ENCODE assay signal across 8 cellular contexts in the genomic region with DNA sequence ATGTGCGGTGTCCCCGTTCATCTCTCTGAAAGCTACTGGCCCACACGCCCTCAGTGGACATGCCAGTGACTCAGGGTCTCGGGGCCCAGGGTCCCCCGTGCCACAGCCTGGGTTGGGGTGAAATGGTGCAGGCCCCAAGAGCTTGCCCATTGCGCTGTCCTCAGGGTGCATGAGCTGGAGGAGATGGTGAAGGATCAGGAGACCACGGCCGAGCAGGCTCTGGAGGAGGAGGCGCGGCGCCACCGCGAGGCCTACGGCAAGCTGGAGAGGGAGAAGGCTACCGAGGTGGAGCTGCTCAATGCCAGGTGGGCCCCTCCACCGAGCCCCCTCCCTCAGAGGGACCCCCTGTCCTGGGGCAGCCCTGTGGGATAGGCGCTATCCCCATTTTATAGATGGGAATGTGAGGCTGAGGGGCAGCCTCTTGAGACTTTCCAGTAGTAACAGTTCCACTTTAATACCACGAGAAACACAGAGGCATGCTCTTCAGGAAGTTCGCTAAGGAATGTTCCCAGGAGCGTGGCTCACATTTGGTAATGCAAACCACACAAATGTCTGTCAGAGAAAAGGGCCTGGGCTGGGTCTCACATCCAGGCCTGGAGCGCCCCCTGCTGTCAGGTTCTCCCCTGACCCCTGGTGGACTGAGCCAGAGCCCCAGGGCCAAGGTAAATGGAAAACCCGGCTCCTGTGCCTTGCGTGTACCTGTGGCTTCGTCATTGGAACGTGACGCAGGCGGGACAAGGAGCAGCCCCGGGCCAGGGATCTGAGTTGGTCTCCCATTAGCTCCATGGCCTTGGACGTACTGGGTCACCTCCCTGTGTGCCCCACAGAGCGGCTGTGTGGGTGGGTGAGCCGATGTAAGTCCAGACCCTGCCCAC.
DNase-seq lines count a peak whose midpoint lies in the region; ATAC-seq, FAIRE-seq and TF ChIP-seq lines count a peak whose summit lies in the region.

No MANE protein-coding gene starts in this region.

- no peaks in the 10 kb centered on the region for H3K27me3 ChIP-seq in thoracic aorta (replicated peaks; ENCODE audit: insufficient read depth)

- no peaks in the 10 kb centered on the region for H3K27me3 Mint-ChIP-seq in osteocyte (ENCODE audit: unreplicated experiment)

- FAIRE-seq in G401.6 (lab: Jason Lieb, UNC): peak; percentile 91

- H3K27ac Mint-ChIP-seq in osteocyte (ENCODE audit: unreplicated experiment): no peak overlapping the region

- TF ChIP-seq CTCF in osteocyte (IDR thresholded peaks at IDR 0.05) (peak; percentile 95), thoracic aorta (IDR thresholded peaks at IDR 0.05) (peak; percentile 91)

- H3K4me1 Mint-ChIP-seq in osteocyte (ENCODE audit: unreplicated experiment): no peaks in the 10 kb centered on the region

- H3K9me3 ChIP-seq in thoracic aorta: no peaks in the 10 kb centered on the region

- peak; percentile 74 for DNase-seq in HuH-7.5 (ENCODE audit: low spot score)
- peak; percentile 87 for DNase-seq in SK-MEL-5 (ENCODE audit: low read depth, low spot score)
- DNase-seq in activated gamma-delta T cell (lab: John Stamatoyannopoulos, UW): peak; percentile 52
- peak; percentile 83 for DNase-seq in foreskin melanocyte
- DNase-seq in osteocyte (ENCODE audit: extremely low spot score, unreplicated experiment): peak; percentile 96
- peak; percentile 68 for DNase-seq in thoracic aorta (ENCODE audit: low spot score)

- no peak overlapping the region for H3K4me3 ChIP-seq in thoracic aorta

- in situ Hi-C loops in SK-MEL-5 (cut with HindIII; ENCODE audit: low pct_unique_long_range_greater_than_20kb, low sequenced_read_pairs): no loop called here

- no peak overlapping the region for H3K27ac ChIP-seq in thoracic aorta

- H3K4me3 Mint-ChIP-seq in osteocyte (ENCODE audit: unreplicated experiment): no peak overlapping the region

- peaks cover 6 to 24% of the 10 kb centered on the region in 2 donors for H3K4me1 ChIP-seq in thoracic aorta (ENCODE audit: control insufficient read depth in 1 of 2, low read depth in 2 of 2)

- H3K36me3 ChIP-seq in thoracic aorta: no peaks in the 10 kb centered on the region

- ATAC-seq in thoracic aorta (ENCODE audit: insufficient number of reproducible peaks, low FRiP score, low read depth): no peak
- ATAC-seq in HG03432 (IDR thresholded peaks at IDR 0.05; ENCODE audit: unreplicated experiment): no peak

- no peaks in the 10 kb centered on the region for H3K9me3 Mint-ChIP-seq in osteocyte (ENCODE audit: unreplicated experiment)

- H3K36me3 Mint-ChIP-seq in osteocyte (ENCODE audit: unreplicated experiment): no peaks in the 10 kb centered on the region
